ENCODE assay signal across 13 cellular contexts in genomic region chr6:134531611-134532010, GRCh38.
"Had no signal": no experiment of that assay in that cellular context is flagged by ENCODE, and none has a peak within 500 bp of the region (broad histone marks: within the 10 kb centered on the region; RNA-seq: fewer than 3 reads in every experiment).

No MANE protein-coding gene starts in this region.

- ATAC-seq: natural killer cell treated with Interleukin-12 subunit alpha and Interleukin-12 subunit beta and Interleukin-15 and Interleukin-18, amount 100 ng/mL, for 72 hours had no signal

- DNase-seq: activated CD4-positive, alpha-beta T cell treated with anti-CD3 and anti-CD28 coated beads for 1 hour; activated CD4-positive, alpha-beta T cell treated with anti-CD3 and anti-CD28 coated beads, Interleukin-2, amount 50 U/mL, for 4 hours; activated naive CD4-positive, alpha-beta T cell treated with anti-CD3 and anti-CD28 coated beads for 36 hours; islet precursor cell; mesendoderm; nucleus accumbens; spleen; stomach; SW 1271 had no signal

- H3K27me3 ChIP-seq: hepatocyte, spleen, stomach had no signal

- H3K4me3 ChIP-seq: hepatocyte, spleen, stomach had no signal

- H3K36me3 ChIP-seq: spleen, stomach had no signal

- H3K9me3 ChIP-seq: spleen, stomach had no signal

- H3K9me3 Mint-ChIP-seq: activated naive CD4-positive, alpha-beta T cell treated with anti-CD3 and anti-CD28 coated beads for 36 hours; activated T-helper 2 cell treated with anti-CD3 and anti-CD28 coated beads, Interferon-gamma antibody, Interleukin-2, Interleukin-4, amounts not matched to agents 10 μg/mL and 5 μg/mL and 100 μg/mL, durations not matched to agents 14 hours and 24 hours and 36 hours; natural killer cell treated with Interleukin-12 subunit alpha and Interleukin-12 subunit beta and Interleukin-15 and Interleukin-18, amount 100 ng/mL, for 72 hours had no signal

- H3K27ac Mint-ChIP-seq: activated naive CD4-positive, alpha-beta T cell treated with anti-CD3 and anti-CD28 coated beads for 36 hours; activated T-helper 2 cell treated with anti-CD3 and anti-CD28 coated beads, Interferon-gamma antibody, Interleukin-2, Interleukin-4, amounts not matched to agents 10 μg/mL and 5 μg/mL and 100 μg/mL, durations not matched to agents 14 hours and 24 hours and 36 hours; natural killer cell treated with Interleukin-12 subunit alpha and Interleukin-12 subunit beta and Interleukin-15 and Interleukin-18, amount 100 ng/mL, for 72 hours had no signal

- H3K4me3 Mint-ChIP-seq: activated naive CD4-positive, alpha-beta T cell treated with anti-CD3 and anti-CD28 coated beads for 36 hours; natural killer cell treated with Interleukin-12 subunit alpha and Interleukin-12 subunit beta and Interleukin-15 and Interleukin-18, amount 100 ng/mL, for 72 hours had no signal

- H3K36me3 Mint-ChIP-seq: natural killer cell treated with Interleukin-12 subunit alpha and Interleukin-12 subunit beta and Interleukin-15 and Interleukin-18, amount 100 ng/mL, for 72 hours had no signal

- H3K4me2 ChIP-seq: hepatocyte had no signal

- H3K4me1 ChIP-seq: spleen, stomach had no signal

- H3K27ac ChIP-seq: hepatocyte, spleen, stomach, VCaP had no signal

- H2AFZ ChIP-seq: hepatocyte had no signal
